ENCODE assay signal across 25 cellular contexts in the genomic region with DNA sequence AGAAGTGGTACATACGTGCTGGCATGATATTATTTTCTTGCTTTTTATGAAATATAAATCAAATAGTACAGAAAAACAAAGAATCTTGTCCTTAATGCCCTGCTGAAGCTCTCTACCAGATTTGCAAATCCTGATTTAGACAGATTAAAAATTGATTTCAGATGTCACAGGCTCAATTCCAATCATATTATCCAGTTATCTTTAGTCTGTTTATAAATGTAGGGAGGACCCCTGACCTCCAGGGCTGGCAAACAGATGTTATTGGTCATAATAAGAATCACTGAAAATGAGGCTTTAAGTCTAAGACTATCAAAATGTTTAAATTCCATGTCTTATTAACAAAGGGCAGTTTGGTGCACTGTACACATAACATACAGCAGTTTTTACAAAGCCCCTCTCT.
"Had no signal": no experiment of that assay in that cellular context is flagged by ENCODE, and none has a peak within 500 bp of the region (broad histone marks: within the 10 kb centered on the region; RNA-seq: fewer than 3 reads in every experiment).

No MANE protein-coding gene starts in this region.

- DNase-seq: activated CD4-positive, alpha-beta T cell treated with anti-CD3 and anti-CD28 coated beads for 4 hours; activated CD4-positive, alpha-beta T cell treated with anti-CD3 and anti-CD28 coated beads, Interleukin-2, amount 50 U/mL, for 4 hours; activated naive CD4-positive, alpha-beta T cell; activated naive CD8-positive, alpha-beta T cell treated with anti-CD3 and anti-CD28 coated beads, Interleukin-2, amount 10 ng/mL, durations not matched to agents 7 days and 5 days; activated T-cell treated with anti-CD3 and anti-CD28 coated beads, Interleukin-2, amount 50 U/mL, for 1 hour; central memory CD4-positive, alpha-beta T cell; islet precursor cell; left ventricle myocardium superior; naive B cell; occipital lobe; stimulated activated CD4-positive, alpha-beta T cell treated with anti-CD3 and anti-CD28 coated beads, Interleukin-1b, Interleukin-23, amount 100 ng/mL, for 48 hours; stimulated activated CD4-positive, alpha-beta T cell treated with anti-CD3 and anti-CD28 coated beads, Interleukin-4, amount 100 ng/mL, for 4 hours; stimulated activated CD8-positive, alpha-beta memory T cell treated with anti-CD3 and anti-CD28 coated beads, Interleukin-4, amount 100 ng/mL, for 48 hours; stimulated activated naive B cell treated with anti-CD40 and anti-IgM and Interleukin-4, amounts not matched to agents 10 μg/mL and 1 μg/mL and 100 μg/mL, for 72 hours; stomach; T-cell had no signal

- ATAC-seq: gastroesophageal sphincter; stimulated activated naive B cell treated with anti-CD40 and anti-IgM and Interleukin-4, amounts not matched to agents 10 μg/mL and 1 μg/mL and 100 μg/mL, for 72 hours; T-cell had no signal

- H3K4me1 ChIP-seq: right atrium auricular region, tibial nerve had no signal

- H3K4me3 ChIP-seq: esophagus muscularis mucosa, gastroesophageal sphincter, hepatocyte, neural progenitor cell, right atrium auricular region, smooth muscle cell, stomach, tibial nerve had no signal

- H3K4me3 Mint-ChIP-seq: activated naive CD8-positive, alpha-beta T cell treated with anti-CD3 and anti-CD28 coated beads, Interleukin-2, amount 10 ng/mL, durations not matched to agents 7 days and 5 days; dendritic cell treated with granulocyte-macrophage colony-stimulating factor and Interleukin-4, amounts not matched to agents 40 ng/mL and 50 ng/mL, for 4 days; naive B cell; neural progenitor cell; stimulated activated naive B cell treated with anti-CD40 and anti-IgM and Interleukin-4, amounts not matched to agents 10 μg/mL and 1 μg/mL and 100 μg/mL, for 72 hours; T-cell; T-helper 2 cell treated with Interferon-gamma antibody and Interleukin-4, amounts not matched to agents 5 μg/mL and 100 μg/mL, for 36 hours had no signal

- H3K27ac ChIP-seq: esophagus muscularis mucosa, gastroesophageal sphincter, hepatocyte, neural progenitor cell, right atrium auricular region, stomach, tibial nerve had no signal

- H3K9me3 ChIP-seq: esophagus muscularis mucosa, gastroesophageal sphincter, right atrium auricular region, stomach, tibial nerve had no signal

- H3K4me2 ChIP-seq: hepatocyte, neural progenitor cell, smooth muscle cell had no signal

- H3K27me3 ChIP-seq: esophagus muscularis mucosa, gastroesophageal sphincter, hepatocyte, neural progenitor cell, right atrium auricular region, stomach, tibial nerve had no signal

- H3K4me1 Mint-ChIP-seq: naive B cell; stimulated activated naive B cell treated with anti-CD40 and anti-IgM and Interleukin-4, amounts not matched to agents 10 μg/mL and 1 μg/mL and 100 μg/mL, for 72 hours; T-cell had no signal

- H3K9me3 Mint-ChIP-seq: activated naive CD8-positive, alpha-beta T cell treated with anti-CD3 and anti-CD28 coated beads, Interleukin-2, amount 10 ng/mL, durations not matched to agents 7 days and 5 days; dendritic cell treated with granulocyte-macrophage colony-stimulating factor and Interleukin-4, amounts not matched to agents 40 ng/mL and 50 ng/mL, for 4 days; naive B cell; neural progenitor cell; stimulated activated naive B cell treated with anti-CD40 and anti-IgM and Interleukin-4, amounts not matched to agents 10 μg/mL and 1 μg/mL and 100 μg/mL, for 72 hours; T-cell; T-helper 2 cell treated with Interferon-gamma antibody and Interleukin-4, amounts not matched to agents 5 μg/mL and 100 μg/mL, for 36 hours had no signal

- H3K9ac ChIP-seq: neural progenitor cell had no signal

- H3K27ac Mint-ChIP-seq: activated naive CD8-positive, alpha-beta T cell treated with anti-CD3 and anti-CD28 coated beads, Interleukin-2, amount 10 ng/mL, durations not matched to agents 7 days and 5 days; dendritic cell treated with granulocyte-macrophage colony-stimulating factor and Interleukin-4, amounts not matched to agents 40 ng/mL and 50 ng/mL, for 4 days; T-helper 2 cell treated with Interferon-gamma antibody and Interleukin-4, amounts not matched to agents 5 μg/mL and 100 μg/mL, for 36 hours had no signal

- H3K27me3 Mint-ChIP-seq: activated naive CD8-positive, alpha-beta T cell treated with anti-CD3 and anti-CD28 coated beads, Interleukin-2, amount 10 ng/mL, durations not matched to agents 7 days and 5 days; dendritic cell treated with granulocyte-macrophage colony-stimulating factor and Interleukin-4, amounts not matched to agents 40 ng/mL and 50 ng/mL, for 4 days; naive B cell; stimulated activated naive B cell treated with anti-CD40 and anti-IgM and Interleukin-4, amounts not matched to agents 10 μg/mL and 1 μg/mL and 100 μg/mL, for 72 hours; T-cell had no signal

- H2AFZ ChIP-seq: hepatocyte, neural progenitor cell had no signal
